19 cellular contexts compared by ENCODE assay signal in genomic region chr3:75638947-75639346, GRCh38. TPM values are rescaled to one million over a fixed set of nuclear protein-coding genes. Genes with fewer than 3 reads are reported as not detected.
"Had no signal": no experiment of that assay in that cellular context is flagged by ENCODE, and none has a peak within 500 bp of the region (broad histone marks: within the 10 kb centered on the region; RNA-seq: fewer than 3 reads in every experiment).

No MANE protein-coding gene starts in this region.

RNA-seq across cellular contexts. Expression of gene FRG2C, which starts 25.2 kb away (rescaled TPM):
- total RNA-seq: activated CD4-positive, alpha-beta memory T cell treated with anti-CD3 and anti-CD28 coated beads for 36 hours; activated CD4-positive, alpha-beta T cell treated with anti-CD3 and anti-CD28 coated beads for 36 hours; activated CD8-positive, alpha-beta memory T cell treated with anti-CD3 and anti-CD28 coated beads for 36 hours; activated CD8-positive, alpha-beta T cell treated with anti-CD3 and anti-CD28 coated beads for 36 hours; activated naive CD4-positive, alpha-beta T cell treated with anti-CD3 and anti-CD28 coated beads for 36 hours; activated naive CD4-positive, alpha-beta T cell treated with anti-CD3 and anti-CD28 coated beads, Interleukin-2, amount 50 U/mL, for 72 hours; activated naive CD8-positive, alpha-beta T cell treated with anti-CD3 and anti-CD28 coated beads for 36 hours; activated T-cell treated with anti-CD3 and anti-CD28 coated beads, Interleukin-2, amount 50 U/mL, for 4 hours; activated T-cell treated with anti-CD3 and anti-CD28 coated beads, Interleukin-2, amount 50 U/mL, for 72 hours; activated T-helper 1 cell treated with anti-CD3 and anti-CD28 coated beads, Interleukin-12 subunit alpha, Interleukin-12 subunit beta, Interleukin-2, Interleukin-4 antibody, amounts not matched to agents 30 ng/mL and 10 ng/mL and 1 ng/mL, durations not matched to agents 14 hours and 24 hours and 36 hours; activated T-helper 17 cell treated with anti-CD3 and anti-CD28 coated beads, Interleukin-2, amount 50 U/mL, for 72 hours; adrenal gland; aorta; astrocyte; body of pancreas; T-cell; T-helper 1 cell treated with Interleukin-12 subunit alpha and Interleukin-12 subunit beta and Interleukin-4 antibody, amounts not matched to agents 30 ng/mL and 1 ng/mL, for 36 hours; T-helper 17 cell; T-helper 2 cell treated with Interferon-gamma antibody and Interleukin-4, amounts not matched to agents 100 ng/mL and 5 ng/mL, for 36 hours had no signal
- polyA plus RNA-seq: adrenal gland, aorta had no signal
